ENCODE assay signal across 9 cellular contexts in the genomic region with DNA sequence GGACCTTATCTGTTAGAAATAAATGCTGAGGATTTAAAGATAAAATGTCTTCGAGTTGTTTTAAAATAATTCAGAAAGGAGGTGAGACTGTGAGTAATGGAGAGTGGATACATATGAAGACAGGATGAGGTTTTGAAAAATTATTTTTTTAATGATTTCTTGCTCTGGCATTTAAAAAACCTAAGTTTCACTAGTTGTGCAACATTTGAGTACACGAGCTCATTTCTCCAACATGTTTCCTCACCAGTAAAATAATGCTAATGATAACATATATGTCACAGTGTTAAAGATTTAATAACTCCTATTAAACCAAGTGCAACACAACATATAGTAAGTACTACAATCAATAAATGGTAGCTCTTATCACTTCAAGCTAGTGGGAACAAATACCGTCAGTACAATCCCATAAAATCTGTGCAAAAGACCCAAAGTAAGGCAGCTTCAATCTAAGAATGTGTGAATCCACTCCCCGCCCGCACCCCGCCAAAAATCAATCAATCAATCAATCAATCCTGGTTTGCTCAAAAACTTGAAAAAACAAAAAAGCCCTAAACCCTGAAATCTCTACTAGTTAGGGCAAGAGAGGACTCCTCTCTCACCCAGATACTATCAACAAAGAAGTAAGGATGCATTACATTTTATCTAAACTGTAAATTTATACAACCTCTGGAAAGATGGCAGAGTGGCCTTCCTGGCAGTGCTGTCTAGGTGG. TPM values are rescaled to one million over a fixed set of nuclear protein-coding genes. Genes with fewer than 3 reads are reported as not detected.
A peak's percentile ranks its signal among the peaks of the same experiment; 100 is the strongest.
DNase-seq lines count a peak whose midpoint lies in the region; ATAC-seq, FAIRE-seq and TF ChIP-seq lines count a peak whose summit lies in the region.
"Had no signal": no experiment of that assay in that cellular context is flagged by ENCODE, and none has a peak within 500 bp of the region (broad histone marks: within the 10 kb centered on the region; RNA-seq: fewer than 3 reads in every experiment).

No MANE protein-coding gene starts in this region.

- no peaks in the 10 kb centered on the region for H3K27me3 ChIP-seq in keratinocyte (ENCODE audit: control insufficient read depth, extremely low read depth, insufficient read depth, low read length)
- no peaks in the 10 kb centered on the region for H3K27me3 ChIP-seq in thoracic aorta (replicated peaks; ENCODE audit: insufficient read depth)

- TF ChIP-seq CTCF in keratinocyte (optimal IDR thresholded peaks at IDR 0.05 in 1 of 3, IDR thresholded peaks at IDR 0.05 in 1 of 3, conservative IDR thresholded peaks at IDR 0.05 in 1 of 3; ENCODE audit: extremely low read depth in 1 of 3, insufficient read depth in 2 of 3, low read length in 3 of 3) (no peak), thoracic aorta (IDR thresholded peaks at IDR 0.05) (no peak)

- H3K79me2 ChIP-seq in keratinocyte (ENCODE audit: control insufficient read depth, insufficient read depth, low read length) = peaks cover 58% of the 10 kb centered on the region

- no peaks in the 10 kb centered on the region for H3K9me1 ChIP-seq in keratinocyte (ENCODE audit: control insufficient read depth, extremely low read depth, insufficient read depth, low read length)

- peaks cover 10% of the 10 kb centered on the region for H3K4me1 ChIP-seq in keratinocyte (ENCODE audit: control insufficient read depth, extremely low read depth, insufficient read depth, low read length)
- peaks cover 16 to 22% of the 10 kb centered on the region in 2 donors for H3K4me1 ChIP-seq in thoracic aorta (ENCODE audit: control insufficient read depth in 1 of 2, low read depth in 2 of 2)

- no peak for FAIRE-seq in keratinocyte (lab: Jason Lieb, UNC)

- H2AFZ ChIP-seq in keratinocyte (ENCODE audit: control insufficient read depth, low read length) = peak overlapping the region; percentile 5

- H4K20me1 ChIP-seq in keratinocyte (ENCODE audit: control insufficient read depth, extremely low read depth, insufficient read depth, low read length) = peaks cover 3% of the 10 kb centered on the region

- ATAC-seq in activated T-cell treated with anti-CD3 and anti-CD28 coated beads, Interleukin-2, amount 50 U/mL, for 4 hours = no peak
- ATAC-seq in activated naive CD8-positive, alpha-beta T cell treated with anti-CD3 and anti-CD28 coated beads, Interleukin-2, amount 50 U/mL, for 24 hours = no peak
- ATAC-seq in thoracic aorta (ENCODE audit: insufficient number of reproducible peaks, low FRiP score, low read depth) (no peak), GM21526 (IDR thresholded peaks at IDR 0.05; ENCODE audit: low FRiP score, unreplicated experiment) (no peak), GM18867 (IDR thresholded peaks at IDR 0.05; ENCODE audit: unreplicated experiment) (no peak), GM19452 (IDR thresholded peaks at IDR 0.05; ENCODE audit: unreplicated experiment) (no peak)

- no peaks in the 10 kb centered on the region for H3K9me3 Mint-ChIP-seq in activated T-cell treated with anti-CD3 and anti-CD28 coated beads, Interleukin-2, amount 50 U/mL, for 4 hours
- no peaks in the 10 kb centered on the region for H3K9me3 Mint-ChIP-seq in activated naive CD8-positive, alpha-beta T cell treated with anti-CD3 and anti-CD28 coated beads, Interleukin-2, amount 50 U/mL, for 24 hours

- peak overlapping the region; percentile 99 for H3K9ac ChIP-seq in keratinocyte (ENCODE audit: control insufficient read depth, extremely low read depth, insufficient read depth, low read length)

- peak overlapping the region; percentile 100 for H3K4me3 Mint-ChIP-seq in activated T-cell treated with anti-CD3 and anti-CD28 coated beads, Interleukin-2, amount 50 U/mL, for 4 hours
- H3K4me3 Mint-ChIP-seq in activated naive CD8-positive, alpha-beta T cell treated with anti-CD3 and anti-CD28 coated beads, Interleukin-2, amount 50 U/mL, for 24 hours = peak overlapping the region; percentile 99

- H3K4me3 ChIP-seq in keratinocyte (ENCODE audit: control insufficient read depth in 2 of 3, extremely low read depth in 1 of 3, insufficient read depth in 2 of 3, low read depth in 1 of 3, low read length in 3 of 3) = peak overlapping the region; percentile 91 to 95 (median 91)
- H3K4me3 ChIP-seq in thoracic aorta = peak overlapping the region; percentile 96

- H3K36me3 ChIP-seq in keratinocyte (ENCODE audit: control insufficient read depth in 2 of 2, extremely low read depth in 1 of 2, insufficient read depth in 2 of 2, low read length in 2 of 2) (peaks cover 7 to 10% of the 10 kb centered on the region in 2 experiments), thoracic aorta (peaks cover 6% of the 10 kb centered on the region)

- no peaks in the 10 kb centered on the region for H3K27me3 Mint-ChIP-seq in activated T-cell treated with anti-CD3 and anti-CD28 coated beads, Interleukin-2, amount 50 U/mL, for 4 hours (ENCODE audit: low read depth)
- H3K27me3 Mint-ChIP-seq in activated naive CD8-positive, alpha-beta T cell treated with anti-CD3 and anti-CD28 coated beads, Interleukin-2, amount 50 U/mL, for 24 hours = no peaks in the 10 kb centered on the region

- dilution Hi-C loops in keratinocyte (cut with MboI; ENCODE audit: extremely low pct_ligation_motif_present, low sequenced_read_pairs) = no loop called here

- H3K9me3 ChIP-seq in keratinocyte (ENCODE audit: control insufficient read depth, low read depth, low read length) (no peaks in the 10 kb centered on the region), thoracic aorta (no peaks in the 10 kb centered on the region)

- peak overlapping the region; percentile 75 for H3K4me2 ChIP-seq in keratinocyte (ENCODE audit: control insufficient read depth, extremely low read depth, insufficient read depth, low read depth, low read length)

- H3K27ac Mint-ChIP-seq in activated naive CD8-positive, alpha-beta T cell treated with anti-CD3 and anti-CD28 coated beads, Interleukin-2, amount 50 U/mL, for 24 hours = peak overlapping the region; percentile 99

- no peak for DNase-seq in activated T-cell treated with anti-CD3 and anti-CD28 coated beads, Interleukin-2, amount 50 U/mL, for 4 hours
- no peak for DNase-seq in activated T-cell treated with anti-CD3 and anti-CD28 coated beads, Interleukin-2, amount 50 U/mL, for 48 hours
- no peak for DNase-seq in activated naive CD8-positive, alpha-beta T cell treated with anti-CD3 and anti-CD28 coated beads, Interleukin-2, amount 50 U/mL, for 24 hours
- DNase-seq in keratinocyte (ENCODE audit: low read depth, low spot score) (no peak), thoracic aorta (ENCODE audit: low spot score) (no peak)
- DNase-seq: amniotic stem cell had no signal

- peaks cover 25% of the 10 kb centered on the region for H3K36me3 Mint-ChIP-seq in activated T-cell treated with anti-CD3 and anti-CD28 coated beads, Interleukin-2, amount 50 U/mL, for 4 hours (ENCODE audit: insufficient read depth)
- H3K36me3 Mint-ChIP-seq in activated naive CD8-positive, alpha-beta T cell treated with anti-CD3 and anti-CD28 coated beads, Interleukin-2, amount 50 U/mL, for 24 hours (ENCODE audit: low read depth) = peaks cover 48% of the 10 kb centered on the region

- H3K4me1 Mint-ChIP-seq in activated T-cell treated with anti-CD3 and anti-CD28 coated beads, Interleukin-2, amount 50 U/mL, for 4 hours (ENCODE audit: low read depth) = peaks cover 37% of the 10 kb centered on the region
- H3K4me1 Mint-ChIP-seq in activated naive CD8-positive, alpha-beta T cell treated with anti-CD3 and anti-CD28 coated beads, Interleukin-2, amount 50 U/mL, for 24 hours = peaks cover 40% of the 10 kb centered on the region

- H3K27ac ChIP-seq in keratinocyte (ENCODE audit: control insufficient read depth, insufficient read depth, low read length) = peak overlapping the region; percentile 92
- H3K27ac ChIP-seq in thoracic aorta = no peak overlapping the region

RNA-seq across cellular contexts. Expression of gene ALG5, which starts 1.3 kb away (rescaled TPM):
- total RNA-seq in activated T-cell treated with anti-CD3 and anti-CD28 coated beads, Interleukin-2, amount 50 U/mL, for 4 hours = 10 to 100 TPM; 46.1 to 50.8 (median 49.3) TPM
- polyA plus RNA-seq in keratinocyte = 37.1 to 63.9 TPM (median 39.6 TPM) in 3 replicates
- 65.3 TPM for polyA plus RNA-seq in keratinocyte (2011; ENCODE audit: low read depth)
- 33.3 and 57.3 TPM in 2 replicates for polyA plus RNA-seq in keratinocyte (2011; cell fraction: cytosol; rRNA removed)
- 29.3 and 42.5 TPM in 2 replicates for polyA plus RNA-seq in keratinocyte (2011; cell fraction: nucleus; rRNA removed)
- polyA plus RNA-seq in keratinocyte (2012; ENCODE audit: low replicate concordance) = 34.4 and 37.6 TPM in 2 replicates
- polyA minus RNA-seq in keratinocyte = 5.4 to 17.5 TPM (median 8.6 TPM) in 3 replicates
- polyA minus RNA-seq in keratinocyte (2011; cell fraction: cytosol; rRNA and poly(A)+ RNA removed) = 28.0 TPM
- 7.3 and 11.9 TPM in 2 replicates for polyA minus RNA-seq in keratinocyte (2011; cell fraction: nucleus; rRNA and poly(A)+ RNA removed)
- 10 to 100 TPM; 13.5 to 19.9 TPM for total RNA-seq in thoracic aorta

RNA-seq across cellular contexts. Expression of gene EXOSC8, which starts 2.7 kb away (rescaled TPM):
- 100 to 1,000 TPM; 123 to 153 (median 134) TPM for total RNA-seq in activated T-cell treated with anti-CD3 and anti-CD28 coated beads, Interleukin-2, amount 50 U/mL, for 4 hours
- 18.1 to 41.1 TPM (median 39.8 TPM) in 3 replicates for polyA plus RNA-seq in keratinocyte
- 81.9 TPM for polyA plus RNA-seq in keratinocyte (2011; ENCODE audit: low read depth)
- polyA plus RNA-seq in keratinocyte (2011; cell fraction: cytosol; rRNA removed) = 19.9 and 34.8 TPM in 2 replicates
- 31.6 and 45.6 TPM in 2 replicates for polyA plus RNA-seq in keratinocyte (2011; cell fraction: nucleus; rRNA removed)
- 32.1 and 44.8 TPM in 2 replicates for polyA plus RNA-seq in keratinocyte (2012; ENCODE audit: low replicate concordance)
- 3.1 to 21.2 TPM (median 9.1 TPM) in 3 replicates for polyA minus RNA-seq in keratinocyte
- polyA minus RNA-seq in keratinocyte (2011; cell fraction: cytosol; rRNA and poly(A)+ RNA removed) = 10.7 TPM
- polyA minus RNA-seq in keratinocyte (2011; cell fraction: nucleus; rRNA and poly(A)+ RNA removed) = 4.5 and 6.2 TPM in 2 replicates
- 10 to 100 TPM; 21.9 to 25.0 TPM for total RNA-seq in thoracic aorta

Comparison
In these comparisons a context has a peak if more than half of its experiments do, and no peak if none do; other contexts are left out.
1. RNA of gene EXOSC8, which starts 2.7 kb away (total RNA-seq): 123 to 153 TPM in activated T-cell treated with anti-CD3 and anti-CD28 coated beads, Interleukin-2, amount 50 U/mL, for 4 hours; 21.9 to 25.0 TPM in thoracic aorta; every median in the first group is over 4 times any median in the second.